In genomic region chr14:64880382-64881121, GRCh38 we compare ENCODE assay signal across 8 cellular contexts. TPM values are rescaled to one million over a fixed set of nuclear protein-coding genes. Genes with fewer than 3 reads are reported as not detected.
DNase-seq lines count a peak whose midpoint lies in the region; ATAC-seq and TF ChIP-seq lines count a peak whose summit lies in the region.

No MANE protein-coding gene starts in this region.

- H3K4me1 ChIP-seq in SJSA1 (replicated peaks) (peaks cover 14% of the 10 kb centered on the region), right atrium auricular region (peaks cover 0 to 18% of the 10 kb centered on the region in 2 donors)

- H3K36me3 ChIP-seq in SJSA1: no peaks in the 10 kb centered on the region
- H3K36me3 ChIP-seq in right atrium auricular region: no peaks in the 10 kb centered on the region

- H3K9me3 ChIP-seq in SJSA1 (replicated peaks) (no peaks in the 10 kb centered on the region), right atrium auricular region (no peaks in the 10 kb centered on the region)

- ATAC-seq in GM21381 (IDR thresholded peaks at IDR 0.05; ENCODE audit: unreplicated experiment): no peak

- H3K27ac ChIP-seq in SJSA1 (no peak overlapping the region), right atrium auricular region (peak overlapping the region; percentile 83 to 95)

- peak; percentile 84 for DNase-seq in G401 (ENCODE audit: low spot score)
- peak; percentile 31 for DNase-seq in HT1080 (ENCODE audit: low read depth)
- DNase-seq in SJSA1 (ENCODE audit: low read depth in 1 of 2, low spot score in 2 of 2): peak in 1 of 2 experiments; percentile 6
- peak; percentile 69 for DNase-seq in activated naive CD4-positive, alpha-beta T cell treated with anti-CD3 and anti-CD28 coated beads, Interleukin-2, amount 50 U/mL, for 16 hours
- no peak for DNase-seq in right atrium auricular region (ENCODE audit: low spot score)
- peak; percentile 85 for DNase-seq in retina
- no peak for DNase-seq in hepatic stellate cell (ENCODE audit: low spot score)

- in situ Hi-C loops in G401 (cut with HindIII; ENCODE audit: low sequenced_read_pairs): no loop called here

- TF ChIP-seq CTCF in right atrium auricular region (IDR thresholded peaks at IDR 0.05): no peak

- H3K27me3 ChIP-seq in SJSA1 (replicated peaks): peaks cover 80% of the 10 kb centered on the region
- no peaks in the 10 kb centered on the region for H3K27me3 ChIP-seq in right atrium auricular region

- H3K4me3 ChIP-seq in SJSA1 (peak overlapping the region; percentile 30), right atrium auricular region (peak overlapping the region; percentile 64)

RNA-seq across cellular contexts. Expression of gene SPTB, which starts 0.8 kb away (rescaled TPM):
- total RNA-seq in G401 (2014; rRNA removed; shearing (Covaris generic)): not detected in 2 replicates
- total RNA-seq in HT1080 (2014; rRNA removed; shearing (Covaris generic)): 1.9 TPM in 2 replicates
- polyA plus RNA-seq in HT1080 (2015; cell fraction: cytosol; rRNA removed): 0.22 and 0.37 TPM in 2 replicates
- polyA plus RNA-seq in HT1080 (2015; cell fraction: nucleus; rRNA removed): 0.30 and 0.73 TPM in 2 replicates
- 1.1 and 2.0 TPM in 2 replicates for total RNA-seq in SJSA1 (2014; rRNA removed; shearing (Covaris generic))
- total RNA-seq in right atrium auricular region: 100 to 1,000 TPM in 1 of 2 donors, 10 to 100 TPM in 1; 84.4 to 102 TPM

RNA-seq across cellular contexts. Expression of gene CHURC1, which starts 33.7 kb away (rescaled TPM):
- total RNA-seq in G401 (2014; rRNA removed; shearing (Covaris generic)): 51.0 and 64.1 TPM in 2 replicates
- 32.5 and 33.0 TPM in 2 replicates for total RNA-seq in HT1080 (2014; rRNA removed; shearing (Covaris generic))
- 35.8 and 41.1 TPM in 2 replicates for polyA plus RNA-seq in HT1080 (2015; cell fraction: cytosol; rRNA removed)
- 21.6 and 32.7 TPM in 2 replicates for polyA plus RNA-seq in HT1080 (2015; cell fraction: nucleus; rRNA removed)
- total RNA-seq in SJSA1 (2014; rRNA removed; shearing (Covaris generic)): 71.4 and 72.4 TPM in 2 replicates
- 100 to 1,000 TPM in 1 of 2 donors, 10 to 100 TPM in 1; 70.9 to 102 TPM for total RNA-seq in right atrium auricular region

Comparison
In these comparisons a context has a peak if more than half of its experiments do, and no peak if none do; other contexts are left out.
1. DNase-seq: peak in G401 (single experiment), HT1080 (single experiment), activated naive CD4-positive, alpha-beta T cell treated with anti-CD3 and anti-CD28 coated beads, Interleukin-2, amount 50 U/mL, for 16 hours (single experiment) and retina (single experiment); none in right atrium auricular region (single experiment) and hepatic stellate cell (single experiment).
2. RNA of gene SPTB, which starts 0.8 kb away (total RNA-seq): 84.4 to 102 TPM in right atrium auricular region; 1.9 TPM in HT1080, 1.1 to 2.0 TPM in SJSA1 and not detected in G401; every median in the first group is over 10 times any median in the second.